In genomic region chr1:11857164-11857853, GRCh38 we compare ENCODE assay signal across 1 cellular context.
A peak's percentile ranks its signal among the peaks of the same experiment; 100 is the strongest.
TF ChIP-seq lines count a peak whose summit lies in the region.

No MANE protein-coding gene starts in this region.

TF ChIP-seq in GM12878, 131 proteins besides CTCF, POLR2A, EP300 and RAD21:
- TF ChIP-seq USF2 (IDR thresholded peaks at IDR 0.05; ENCODE audit: borderline replicate concordance, low read depth, low read length), result no peak
- 0 out of 2 replicates have a peak, but pooled peaks have one; percentile 14 for TF ChIP-seq RUNX3 (IDR thresholded peaks at IDR 0.05; ENCODE audit: low read length)
- no peak for TF ChIP-seq HDGF (IDR thresholded peaks at IDR 0.05)
- 0 out of 2 replicates have a peak, but pooled peaks have one; percentile 17 for TF ChIP-seq SPI1 (IDR thresholded peaks at IDR 0.05; ENCODE audit: borderline replicate concordance, insufficient read depth, low read depth, low read length)
TF ChIP-seq in GM12878: peak in this region for 2.
